ENCODE assay signal across 8 cellular contexts in the genomic region with DNA sequence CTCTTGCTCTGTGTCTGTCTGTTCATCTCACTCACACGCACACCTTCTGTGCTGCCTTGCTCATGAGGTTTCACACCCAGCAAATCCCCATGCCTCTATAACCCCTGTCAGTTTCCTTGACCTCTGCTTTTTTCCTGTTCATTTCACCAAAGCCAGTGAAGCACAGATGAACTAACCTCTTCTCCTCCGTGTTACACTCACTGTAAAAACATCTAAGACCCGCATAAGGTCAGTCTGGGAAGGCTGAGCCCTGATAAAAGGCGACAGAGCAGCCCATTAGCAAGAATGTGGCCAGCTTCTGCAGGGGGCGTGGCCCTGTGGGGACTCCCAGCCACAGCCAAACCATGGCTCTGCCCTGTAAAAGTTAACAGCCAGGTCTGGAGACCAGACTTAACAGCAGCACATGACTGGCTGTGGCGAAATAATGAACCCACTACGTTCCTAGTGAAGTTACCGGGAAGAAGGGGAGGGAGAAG. TPM values are rescaled to one million over a fixed set of nuclear protein-coding genes. Genes with fewer than 3 reads are reported as not detected.
DNase-seq lines count a peak whose midpoint lies in the region; ATAC-seq and TF ChIP-seq lines count a peak whose summit lies in the region.

No MANE protein-coding gene starts in this region.

- H3K36me3 ChIP-seq in right atrium auricular region (no peaks in the 10 kb centered on the region), gastrocnemius medialis (no peaks in the 10 kb centered on the region)

- H3K9me3 Mint-ChIP-seq in activated T-helper 1 cell treated with anti-CD3 and anti-CD28 coated beads, Interleukin-12 subunit alpha, Interleukin-12 subunit beta, Interleukin-2, Interleukin-4 antibody, amounts not matched to agents 30 ng/mL and 10 ng/mL and 1 ng/mL, durations not matched to agents 14 hours and 24 hours and 36 hours, result no peaks in the 10 kb centered on the region

- peaks cover 14% of the 10 kb centered on the region for H3K4me1 Mint-ChIP-seq in activated T-helper 1 cell treated with anti-CD3 and anti-CD28 coated beads, Interleukin-12 subunit alpha, Interleukin-12 subunit beta, Interleukin-2, Interleukin-4 antibody, amounts not matched to agents 30 ng/mL and 10 ng/mL and 1 ng/mL, durations not matched to agents 14 hours and 24 hours and 36 hours (ENCODE audit: low read depth)

- H3K27me3 ChIP-seq in right atrium auricular region, result no peaks in the 10 kb centered on the region
- no peaks in the 10 kb centered on the region for H3K27me3 ChIP-seq in gastrocnemius medialis

- no peak overlapping the region for H3K4me3 Mint-ChIP-seq in activated T-helper 1 cell treated with anti-CD3 and anti-CD28 coated beads, Interleukin-12 subunit alpha, Interleukin-12 subunit beta, Interleukin-2, Interleukin-4 antibody, amounts not matched to agents 30 ng/mL and 10 ng/mL and 1 ng/mL, durations not matched to agents 14 hours and 24 hours and 36 hours

- H3K4me1 ChIP-seq in right atrium auricular region, result peaks cover 0 to 97% of the 10 kb centered on the region in 2 donors
- peaks cover 71 to 82% of the 10 kb centered on the region in 2 donors for H3K4me1 ChIP-seq in gastrocnemius medialis

- intact Hi-C loops in activated T-helper 1 cell treated with anti-CD3 and anti-CD28 coated beads, Interleukin-12 subunit alpha, Interleukin-12 subunit beta, Interleukin-2, Interleukin-4 antibody, amounts not matched to agents 30 ng/mL and 10 ng/mL and 1 ng/mL, durations not matched to agents 14 hours and 24 hours and 36 hours (cut with micrococcal nuclease), result no loop called here
- intact Hi-C loops in gastrocnemius medialis (cut with DNase I; ENCODE audit: low total_unique reads), result loop anchor here (5.0 to 10.0 kb wide), 2 partner anchors 250 to 698 kb away; no protein-coding TSS in a partner anchor

- in situ Hi-C loops in gastrocnemius medialis (cut with MboI; ENCODE audit: low sequenced_read_pairs in 4 of 4), result loop anchor here in 2 of 4 donors (25.0 kb wide), 1 partner anchor 215 kb away; no protein-coding TSS in a partner anchor

- no peak for TF ChIP-seq CTCF in right atrium auricular region (IDR thresholded peaks at IDR 0.05)
- TF ChIP-seq CTCF in gastrocnemius medialis (IDR thresholded peaks at IDR 0.05 in 4 of 5, conservative IDR thresholded peaks at IDR 0.05 in 1 of 5), result no peak

- peak overlapping the region; percentile 89 to 91 for H3K27ac ChIP-seq in right atrium auricular region
- H3K27ac ChIP-seq in gastrocnemius medialis, result peak overlapping the region; percentile 90 to 97 (median 93)

- peak; percentile 69 for DNase-seq in GM04504 (ENCODE audit: low read depth)
- DNase-seq in activated T-helper 1 cell treated with anti-CD3 and anti-CD28 coated beads, Interleukin-12 subunit alpha, Interleukin-12 subunit beta, Interleukin-2, Interleukin-4 antibody, amounts not matched to agents 30 ng/mL and 10 ng/mL and 1 ng/mL, durations not matched to agents 14 hours and 24 hours and 36 hours (ENCODE audit: low spot score), result no peak
- peak; percentile 80 for DNase-seq in right atrium auricular region (ENCODE audit: low spot score)
- peak; percentile 60 to 78 for DNase-seq in gastrocnemius medialis
- no peak for DNase-seq in activated CD4-positive, CD25-positive, alpha-beta regulatory T cell (lab: John Stamatoyannopoulos, UW)
- DNase-seq in HPDE6-E6E7 (ENCODE audit: extremely low spot score), result no peak

- peak overlapping the region; percentile 2 for H3K27ac Mint-ChIP-seq in activated T-helper 1 cell treated with anti-CD3 and anti-CD28 coated beads, Interleukin-12 subunit alpha, Interleukin-12 subunit beta, Interleukin-2, Interleukin-4 antibody, amounts not matched to agents 30 ng/mL and 10 ng/mL and 1 ng/mL, durations not matched to agents 14 hours and 24 hours and 36 hours

- no peaks in the 10 kb centered on the region for H3K9me3 ChIP-seq in right atrium auricular region
- no peaks in the 10 kb centered on the region for H3K9me3 ChIP-seq in gastrocnemius medialis

- H3K4me3 ChIP-seq in right atrium auricular region, result no peak overlapping the region
- peak overlapping the region in 2 of 4 donors; percentile 5 to 28 for H3K4me3 ChIP-seq in gastrocnemius medialis

- no peaks in the 10 kb centered on the region for H3K27me3 Mint-ChIP-seq in activated T-helper 1 cell treated with anti-CD3 and anti-CD28 coated beads, Interleukin-12 subunit alpha, Interleukin-12 subunit beta, Interleukin-2, Interleukin-4 antibody, amounts not matched to agents 30 ng/mL and 10 ng/mL and 1 ng/mL, durations not matched to agents 14 hours and 24 hours and 36 hours (ENCODE audit: insufficient read depth)

- peaks cover 3% of the 10 kb centered on the region for H3K36me3 Mint-ChIP-seq in activated T-helper 1 cell treated with anti-CD3 and anti-CD28 coated beads, Interleukin-12 subunit alpha, Interleukin-12 subunit beta, Interleukin-2, Interleukin-4 antibody, amounts not matched to agents 30 ng/mL and 10 ng/mL and 1 ng/mL, durations not matched to agents 14 hours and 24 hours and 36 hours (ENCODE audit: low read depth)

- ATAC-seq in gastrocnemius medialis (peak; percentile 54 to 55), HG02610 (IDR thresholded peaks at IDR 0.05; ENCODE audit: unreplicated experiment) (no peak), HG03045 (IDR thresholded peaks at IDR 0.05; ENCODE audit: unreplicated experiment) (no peak)

- TF ChIP-seq POLR2A in gastrocnemius medialis (IDR thresholded peaks at IDR 0.05), result no peak

RNA-seq across cellular contexts. Expression of a gene that starts 42.8 kb away (rescaled TPM):
- total RNA-seq in activated T-helper 1 cell treated with anti-CD3 and anti-CD28 coated beads, Interleukin-12 subunit alpha, Interleukin-12 subunit beta, Interleukin-2, Interleukin-4 antibody, amounts not matched to agents 30 ng/mL and 10 ng/mL and 1 ng/mL, durations not matched to agents 14 hours and 24 hours and 36 hours, result 0.39 and 0.49 TPM in 2 replicates
- total RNA-seq in right atrium auricular region, result under 1 TPM in 1 of 2 donors, not detected in 1; 0.39 TPM
- total RNA-seq in gastrocnemius medialis, result 1 to 10 TPM in 1 of 4 donors, under 1 TPM in 1, not detected in 2; 0.61 to 1.1 TPM

Comparison
In these comparisons a context has a peak if more than half of its experiments do, and no peak if none do; other contexts are left out.
1. DNase-seq: peak in GM04504 (single experiment), right atrium auricular region (single experiment) and gastrocnemius medialis (2 of 2); none in activated T-helper 1 cell treated with anti-CD3 and anti-CD28 coated beads, Interleukin-12 subunit alpha, Interleukin-12 subunit beta, Interleukin-2, Interleukin-4 antibody, amounts not matched to agents 30 ng/mL and 10 ng/mL and 1 ng/mL, durations not matched to agents 14 hours and 24 hours and 36 hours (single experiment), activated CD4-positive, CD25-positive, alpha-beta regulatory T cell (0 of 4) and HPDE6-E6E7 (single experiment).
2. ATAC-seq: peak in gastrocnemius medialis (2 of 2); none in HG02610 (single experiment) and HG03045 (single experiment).